Comparison of ENCODE assay signal across 1 cellular context in the genomic region with DNA sequence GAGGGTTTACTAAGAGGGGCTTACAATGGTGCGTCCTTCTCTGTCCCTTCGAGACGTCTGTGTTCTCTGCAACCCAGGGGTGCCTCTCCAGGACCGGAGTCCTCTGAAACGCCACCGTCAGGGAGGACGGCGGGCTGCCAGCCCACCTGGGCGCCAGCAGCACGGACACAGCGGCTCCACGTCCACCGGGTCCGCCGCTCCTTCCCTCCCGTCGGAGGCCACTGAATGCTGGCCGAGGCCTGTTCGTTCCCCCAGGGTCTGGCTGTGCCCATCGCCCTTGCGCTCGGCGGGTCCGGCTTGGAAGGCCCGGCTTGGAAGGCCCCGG.
TF ChIP-seq lines count a peak whose summit lies in the region.

No MANE protein-coding gene starts in this region.

TF ChIP-seq in HEK293, 187 proteins besides CTCF, POLR2A, EP300 and RAD21 (continued from another document):
- TF ChIP-seq, protein P1, sequence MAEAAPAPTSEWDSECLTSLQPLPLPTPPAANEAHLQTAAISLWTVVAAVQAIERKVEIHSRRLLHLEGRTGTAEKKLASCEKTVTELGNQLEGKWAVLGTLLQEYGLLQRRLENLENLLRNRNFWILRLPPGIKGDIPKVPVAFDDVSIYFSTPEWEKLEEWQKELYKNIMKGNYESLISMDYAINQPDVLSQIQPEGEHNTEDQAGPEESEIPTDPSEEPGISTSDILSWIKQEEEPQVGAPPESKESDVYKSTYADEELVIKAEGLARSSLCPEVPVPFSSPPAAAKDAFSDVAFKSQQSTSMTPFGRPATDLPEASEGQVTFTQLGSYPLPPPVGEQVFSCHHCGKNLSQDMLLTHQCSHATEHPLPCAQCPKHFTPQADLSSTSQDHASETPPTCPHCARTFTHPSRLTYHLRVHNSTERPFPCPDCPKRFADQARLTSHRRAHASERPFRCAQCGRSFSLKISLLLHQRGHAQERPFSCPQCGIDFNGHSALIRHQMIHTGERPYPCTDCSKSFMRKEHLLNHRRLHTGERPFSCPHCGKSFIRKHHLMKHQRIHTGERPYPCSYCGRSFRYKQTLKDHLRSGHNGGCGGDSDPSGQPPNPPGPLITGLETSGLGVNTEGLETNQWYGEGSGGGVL (tag by site-specific recombination; IDR thresholded peaks at IDR 0.05), result 0 out of 2 replicates have a peak, but pooled peaks have one; percentile 15
- TF ChIP-seq, protein P2, sequence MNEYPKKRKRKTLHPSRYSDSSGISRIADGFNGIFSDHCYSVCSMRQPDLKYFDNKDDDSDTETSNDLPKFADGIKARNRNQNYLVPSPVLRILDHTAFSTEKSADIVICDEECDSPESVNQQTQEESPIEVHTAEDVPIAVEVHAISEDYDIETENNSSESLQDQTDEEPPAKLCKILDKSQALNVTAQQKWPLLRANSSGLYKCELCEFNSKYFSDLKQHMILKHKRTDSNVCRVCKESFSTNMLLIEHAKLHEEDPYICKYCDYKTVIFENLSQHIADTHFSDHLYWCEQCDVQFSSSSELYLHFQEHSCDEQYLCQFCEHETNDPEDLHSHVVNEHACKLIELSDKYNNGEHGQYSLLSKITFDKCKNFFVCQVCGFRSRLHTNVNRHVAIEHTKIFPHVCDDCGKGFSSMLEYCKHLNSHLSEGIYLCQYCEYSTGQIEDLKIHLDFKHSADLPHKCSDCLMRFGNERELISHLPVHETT (tag by site-specific recombination; IDR thresholded peaks at IDR 0.05), result no peak
- TF ChIP-seq ZFP37 (tag by site-specific recombination; IDR thresholded peaks at IDR 0.05) (no peak), ZBTB1 (tag by site-specific recombination; IDR thresholded peaks at IDR 0.05) (no peak), ZNF777 (tag by site-specific recombination; IDR thresholded peaks at IDR 0.05; ENCODE audit: borderline replicate concordance) (peak; percentile 51; the same call in 1 of the 2 replicates), ZNF791 (tag by site-specific recombination; IDR thresholded peaks at IDR 0.05) (no peak), ZNF596 (tag by site-specific recombination; IDR thresholded peaks at IDR 0.05) (0 out of 2 replicates have a peak, but pooled peaks have one; percentile 14), ZNF560 (tag by site-specific recombination; IDR thresholded peaks at IDR 0.05; ENCODE audit: borderline replicate concordance) (no peak), ZNF416 (tag by site-specific recombination; IDR thresholded peaks at IDR 0.05) (no peak), ZIC2 (tag by site-specific recombination; IDR thresholded peaks at IDR 0.05) (0 out of 2 replicates have a peak, but pooled peaks have one; percentile 15), ZNF549 (tag by site-specific recombination; IDR thresholded peaks at IDR 0.05) (no peak), ZSCAN16 (tag by site-specific recombination; IDR thresholded peaks at IDR 0.05) (no peak)
- TF ChIP-seq, protein P3, sequence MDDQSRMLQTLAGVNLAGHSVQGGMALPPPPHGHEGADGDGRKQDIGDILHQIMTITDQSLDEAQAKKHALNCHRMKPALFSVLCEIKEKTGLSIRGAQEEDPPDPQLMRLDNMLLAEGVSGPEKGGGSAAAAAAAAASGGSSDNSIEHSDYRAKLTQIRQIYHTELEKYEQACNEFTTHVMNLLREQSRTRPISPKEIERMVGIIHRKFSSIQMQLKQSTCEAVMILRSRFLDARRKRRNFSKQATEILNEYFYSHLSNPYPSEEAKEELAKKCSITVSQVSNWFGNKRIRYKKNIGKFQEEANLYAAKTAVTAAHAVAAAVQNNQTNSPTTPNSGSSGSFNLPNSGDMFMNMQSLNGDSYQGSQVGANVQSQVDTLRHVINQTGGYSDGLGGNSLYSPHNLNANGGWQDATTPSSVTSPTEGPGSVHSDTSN (CRISPR knock-in tag; IDR thresholded peaks at IDR 0.05), result no peak
- TF ChIP-seq, protein P4, sequence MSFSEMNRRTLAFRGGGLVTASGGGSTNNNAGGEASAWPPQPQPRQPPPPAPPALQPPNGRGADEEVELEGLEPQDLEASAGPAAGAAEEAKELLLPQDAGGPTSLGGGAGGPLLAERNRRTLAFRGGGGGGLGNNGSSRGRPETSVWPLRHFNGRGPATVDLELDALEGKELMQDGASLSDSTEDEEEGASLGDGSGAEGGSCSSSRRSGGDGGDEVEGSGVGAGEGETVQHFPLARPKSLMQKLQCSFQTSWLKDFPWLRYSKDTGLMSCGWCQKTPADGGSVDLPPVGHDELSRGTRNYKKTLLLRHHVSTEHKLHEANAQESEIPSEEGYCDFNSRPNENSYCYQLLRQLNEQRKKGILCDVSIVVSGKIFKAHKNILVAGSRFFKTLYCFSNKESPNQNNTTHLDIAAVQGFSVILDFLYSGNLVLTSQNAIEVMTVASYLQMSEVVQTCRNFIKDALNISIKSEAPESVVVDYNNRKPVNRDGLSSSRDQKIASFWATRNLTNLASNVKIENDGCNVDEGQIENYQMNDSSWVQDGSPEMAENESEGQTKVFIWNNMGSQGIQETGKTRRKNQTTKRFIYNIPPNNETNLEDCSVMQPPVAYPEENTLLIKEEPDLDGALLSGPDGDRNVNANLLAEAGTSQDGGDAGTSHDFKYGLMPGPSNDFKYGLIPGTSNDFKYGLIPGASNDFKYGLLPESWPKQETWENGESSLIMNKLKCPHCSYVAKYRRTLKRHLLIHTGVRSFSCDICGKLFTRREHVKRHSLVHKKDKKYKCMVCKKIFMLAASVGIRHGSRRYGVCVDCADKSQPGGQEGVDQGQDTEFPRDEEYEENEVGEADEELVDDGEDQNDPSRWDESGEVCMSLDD (tag by site-specific recombination; IDR thresholded peaks at IDR 0.05), result no peak
- TF ChIP-seq, protein P5, sequence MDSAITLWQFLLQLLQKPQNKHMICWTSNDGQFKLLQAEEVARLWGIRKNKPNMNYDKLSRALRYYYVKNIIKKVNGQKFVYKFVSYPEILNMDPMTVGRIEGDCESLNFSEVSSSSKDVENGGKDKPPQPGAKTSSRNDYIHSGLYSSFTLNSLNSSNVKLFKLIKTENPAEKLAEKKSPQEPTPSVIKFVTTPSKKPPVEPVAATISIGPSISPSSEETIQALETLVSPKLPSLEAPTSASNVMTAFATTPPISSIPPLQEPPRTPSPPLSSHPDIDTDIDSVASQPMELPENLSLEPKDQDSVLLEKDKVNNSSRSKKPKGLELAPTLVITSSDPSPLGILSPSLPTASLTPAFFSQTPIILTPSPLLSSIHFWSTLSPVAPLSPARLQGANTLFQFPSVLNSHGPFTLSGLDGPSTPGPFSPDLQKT (IDR thresholded peaks at IDR 0.05; ENCODE audit: borderline replicate concordance, low read depth, low read length), result no peak
